10 cellular contexts compared by ENCODE assay signal in the genomic region with DNA sequence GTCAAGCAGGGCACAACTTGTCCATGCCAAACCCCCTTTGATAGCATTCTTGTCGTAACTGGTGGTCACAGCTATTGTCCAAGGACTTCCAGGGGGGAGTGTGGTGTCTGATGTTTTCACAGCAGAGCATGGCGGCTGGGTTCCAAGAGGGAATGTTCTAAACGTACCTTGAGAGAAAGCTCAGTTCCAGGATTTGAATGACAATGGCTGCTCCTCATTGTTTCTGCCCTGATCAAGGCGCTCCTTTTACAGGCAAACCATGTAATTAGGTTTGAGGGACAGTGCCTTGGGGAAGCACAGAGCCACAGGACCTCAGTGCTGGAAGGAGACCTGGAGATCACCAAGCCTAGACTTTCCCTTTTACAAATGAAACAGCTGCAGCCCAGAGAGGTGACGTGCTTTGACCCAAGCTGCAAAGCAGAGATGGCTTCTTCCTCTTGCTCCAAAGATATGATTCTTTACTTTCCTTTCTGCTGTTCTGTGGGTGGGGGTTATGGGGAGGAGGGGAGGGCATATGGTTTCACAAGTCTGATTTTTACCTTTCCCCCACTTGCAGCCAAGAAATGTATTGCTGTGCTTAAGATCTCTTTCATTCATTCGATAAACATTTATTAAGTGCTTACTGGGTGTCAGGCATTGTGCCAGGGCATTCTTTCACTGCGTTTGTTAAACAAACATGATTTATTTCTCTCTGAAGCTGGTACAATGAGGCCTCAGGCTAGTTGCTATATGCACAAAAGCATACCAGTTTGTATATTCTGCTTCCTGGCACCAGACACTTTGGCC.
DNase-seq lines count a peak whose midpoint lies in the region; ATAC-seq and TF ChIP-seq lines count a peak whose summit lies in the region.
"Had no signal": no experiment of that assay in that cellular context is flagged by ENCODE, and none has a peak within 500 bp of the region (broad histone marks: within the 10 kb centered on the region; RNA-seq: fewer than 3 reads in every experiment).

No MANE protein-coding gene starts in this region.

- H3K4me3 Mint-ChIP-seq in type B pancreatic cell = peak overlapping the region; percentile 30
- no peak overlapping the region for H3K4me3 Mint-ChIP-seq in activated CD4-positive, alpha-beta T cell treated with anti-CD3 and anti-CD28 coated beads, Interleukin-2, amount 10 ng/mL, durations not matched to agents 24 days and 14 days
- H3K4me3 Mint-ChIP-seq: activated CD8-positive, alpha-beta T cell treated with anti-CD3 and anti-CD28 coated beads, Interleukin-2, amount 10 ng/mL, durations not matched to agents 7 days and 5 days; nephron progenitor cell had no signal

- H3K4me1 ChIP-seq in PC-3 (ENCODE audit: insufficient read depth, low read length) = peaks cover 44% of the 10 kb centered on the region

- no peak for TF ChIP-seq CTCF in PC-3 (conservative IDR thresholded peaks at IDR 0.05; ENCODE audit: low read depth, low read length)
- no peak for TF ChIP-seq CTCF in fibroblast of villous mesenchyme (IDR thresholded peaks at IDR 0.05; ENCODE audit: insufficient read depth, low read depth, low read length)
- no peak for TF ChIP-seq CTCF in type B pancreatic cell (conservative IDR thresholded peaks at IDR 0.05)

- H3K9me3 ChIP-seq in PC-3 (ENCODE audit: low read length) = no peaks in the 10 kb centered on the region

- no peak for DNase-seq in HEK293T (ENCODE audit: extremely low spot score)
- peak; percentile 100 for DNase-seq in PC-3
- peak; percentile 66 for DNase-seq in fibroblast of villous mesenchyme (ENCODE audit: low read depth)
- DNase-seq in type B pancreatic cell (ENCODE audit: extremely low spot score, unreplicated experiment) = no peak
- DNase-seq in activated CD4-positive, alpha-beta T cell treated with anti-CD3 and anti-CD28 coated beads, Interleukin-2, amount 10 ng/mL, durations not matched to agents 24 days and 14 days = no peak
- no peak for DNase-seq in DMS114 treated with DMSO at 0.1 percent for 48 hours (lab: John Stamatoyannopoulos, UW; ENCODE audit: unreplicated experiment)
- DNase-seq: activated CD8-positive, alpha-beta T cell treated with anti-CD3 and anti-CD28 coated beads, Interleukin-2, amount 10 ng/mL, durations not matched to agents 7 days and 5 days; nephron progenitor cell had no signal

- intact Hi-C loops in PC-3 (cut with micrococcal nuclease) = loop anchor here (1.0 to 2.0 kb wide), 6 partner anchors 12 to 95 kb away; no protein-coding TSS in a partner anchor
- intact Hi-C loops in activated CD4-positive, alpha-beta T cell treated with anti-CD3 and anti-CD28 coated beads, Interleukin-2, amount 10 ng/mL, durations not matched to agents 24 days and 14 days (cut with micrococcal nuclease) = no loop called here

- 0 out of 2 replicates have a peak, but pooled peaks cover 3% of the 10 kb centered on the region for H3K9me2 ChIP-seq in PC-3 (replicated peaks; ENCODE audit: low read length)

- H3K4me2 ChIP-seq in PC-3 (ENCODE audit: low read length) = peak overlapping the region; percentile 70

- no peaks in the 10 kb centered on the region for H3K27me3 Mint-ChIP-seq in type B pancreatic cell
- no peaks in the 10 kb centered on the region for H3K27me3 Mint-ChIP-seq in activated CD4-positive, alpha-beta T cell treated with anti-CD3 and anti-CD28 coated beads, Interleukin-2, amount 10 ng/mL, durations not matched to agents 24 days and 14 days

- peak overlapping the region; percentile 19 for H2AFZ ChIP-seq in PC-3 (ENCODE audit: low read length)

- H3K4me1 Mint-ChIP-seq in type B pancreatic cell (ENCODE audit: unreplicated experiment) = peaks cover 38% of the 10 kb centered on the region
- peaks cover 15% of the 10 kb centered on the region for H3K4me1 Mint-ChIP-seq in activated CD4-positive, alpha-beta T cell treated with anti-CD3 and anti-CD28 coated beads, Interleukin-2, amount 10 ng/mL, durations not matched to agents 24 days and 14 days

- H3K9ac ChIP-seq in PC-3 (ENCODE audit: low read length) = no peak overlapping the region

- H3F3A ChIP-seq in PC-3 (ENCODE audit: low read length, unreplicated experiment) = no peaks in the 10 kb centered on the region

- no peaks in the 10 kb centered on the region for H3K27me3 ChIP-seq in PC-3 (ENCODE audit: low read length)

- H3K4me3 ChIP-seq in PC-3 (ENCODE audit: low read length) = peak overlapping the region; percentile 4; the same call in 1 of the 2 replicates
- H3K4me3 ChIP-seq in fibroblast of villous mesenchyme (ENCODE audit: low read depth, low read length) = no peak overlapping the region
- H3K4me3 ChIP-seq: coronary artery had no signal

- H3K9me3 Mint-ChIP-seq in type B pancreatic cell = peaks cover 6% of the 10 kb centered on the region
- no peaks in the 10 kb centered on the region for H3K9me3 Mint-ChIP-seq in activated CD4-positive, alpha-beta T cell treated with anti-CD3 and anti-CD28 coated beads, Interleukin-2, amount 10 ng/mL, durations not matched to agents 24 days and 14 days
- H3K9me3 Mint-ChIP-seq: nephron progenitor cell had no signal

- peak overlapping the region; percentile 22 for H3K27ac Mint-ChIP-seq in type B pancreatic cell
- H3K27ac Mint-ChIP-seq in activated CD4-positive, alpha-beta T cell treated with anti-CD3 and anti-CD28 coated beads, Interleukin-2, amount 10 ng/mL, durations not matched to agents 24 days and 14 days = no peak overlapping the region
- H3K27ac Mint-ChIP-seq: activated CD8-positive, alpha-beta T cell treated with anti-CD3 and anti-CD28 coated beads, Interleukin-2, amount 10 ng/mL, durations not matched to agents 7 days and 5 days; nephron progenitor cell had no signal

- H3K27ac ChIP-seq in PC-3 (ENCODE audit: low read length) = peak overlapping the region; percentile 44
- H3K27ac ChIP-seq: coronary artery had no signal

- no peaks in the 10 kb centered on the region for H3K36me3 ChIP-seq in PC-3 (ENCODE audit: low read depth, low read length)

- H3K36me3 Mint-ChIP-seq in type B pancreatic cell = peaks cover 4% of the 10 kb centered on the region
- peaks cover 2% of the 10 kb centered on the region for H3K36me3 Mint-ChIP-seq in activated CD4-positive, alpha-beta T cell treated with anti-CD3 and anti-CD28 coated beads, Interleukin-2, amount 10 ng/mL, durations not matched to agents 24 days and 14 days (ENCODE audit: low read depth)

- no TSS peak for BruUV-seq in PC-3 (replicated peaks; lab: Mats Ljungman, UMichigan)

- H4K20me1 ChIP-seq in PC-3 (ENCODE audit: low read length) = no peaks in the 10 kb centered on the region

- no peaks in the 10 kb centered on the region for H3K79me2 ChIP-seq in PC-3 (ENCODE audit: low read length)

- CTCF ChIA-PET in HEK293T (lab: Yijun Ruan, JAX) (no interaction called here), PC-3 (lab: Charles Lee) (no interaction called here)

- peak; percentile 87 for ATAC-seq in PC-3
- no peak for ATAC-seq in HG02763 (IDR thresholded peaks at IDR 0.05; ENCODE audit: unreplicated experiment)
- ATAC-seq: activated CD8-positive, alpha-beta T cell treated with anti-CD3 and anti-CD28 coated beads, Interleukin-2, amount 10 ng/mL, durations not matched to agents 7 days and 5 days had no signal

- POLR2A ChIA-PET in HEK293T (lab: Yijun Ruan, JAX) (no interaction called here), PC-3 (lab: Charles Lee; ENCODE audit: unreplicated experiment) (interaction anchor here (0.5 to 0.6 kb wide), 2 partner anchors 148 to 173 kb away, joined by 3 to 8 read pairs; partner anchors contain the start of gene KTN1)

TF ChIP-seq in HEK293T, 16 proteins besides CTCF, POLR2A, EP300 and RAD21:
- TF ChIP-seq ELF4 (IDR thresholded peaks at IDR 0.05) (no peak), BHLHE40 (IDR thresholded peaks at IDR 0.05; ENCODE audit: borderline replicate concordance) (no peak), PKNOX1 (IDR thresholded peaks at IDR 0.05) (0 out of 2 replicates have a peak, but pooled peaks have one; percentile 23)
TF ChIP-seq in HEK293T: peak in this region for 1.

Comparison
In these comparisons a context has a peak if more than half of its experiments do, and no peak if none do; other contexts are left out.
1. DNase-seq: peak in PC-3 (single experiment) and fibroblast of villous mesenchyme (single experiment); none in HEK293T (single experiment), type B pancreatic cell (single experiment), activated CD4-positive, alpha-beta T cell treated with anti-CD3 and anti-CD28 coated beads, Interleukin-2, amount 10 ng/mL, durations not matched to agents 24 days and 14 days (single experiment) and DMS114 treated with DMSO at 0.1 percent for 48 hours (single experiment).